ENCODE assay signal across 14 cellular contexts in the genomic region with DNA sequence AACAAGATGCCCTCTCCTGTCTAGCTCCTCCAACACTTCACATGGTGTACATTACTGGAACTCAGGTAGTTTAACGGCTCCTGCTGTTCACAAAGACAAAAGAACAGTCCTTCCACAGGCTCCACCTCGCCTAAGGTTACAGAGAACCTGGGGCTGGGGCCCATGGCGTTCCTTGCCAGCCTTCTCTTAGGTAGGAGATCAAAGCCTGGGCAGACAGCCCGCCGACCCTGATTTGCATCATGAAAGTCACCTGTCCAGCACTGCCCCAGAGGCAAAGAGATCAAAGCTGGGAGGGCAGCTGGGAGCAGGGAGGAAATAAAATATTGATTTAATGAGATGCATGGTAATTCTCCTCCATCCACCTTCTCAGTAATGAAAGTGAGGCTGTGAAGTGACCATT.
"Had no signal": no experiment of that assay in that cellular context is flagged by ENCODE, and none has a peak within 500 bp of the region (broad histone marks: within the 10 kb centered on the region; RNA-seq: fewer than 3 reads in every experiment).

No MANE protein-coding gene starts in this region.

- H3K4me3 ChIP-seq: lung, thyroid gland had no signal

- H3K27me3 ChIP-seq: thyroid gland had no signal

- H3K27ac ChIP-seq: thyroid gland had no signal

- H3K36me3 ChIP-seq: thyroid gland had no signal

- H3K9me3 ChIP-seq: thyroid gland had no signal

- ATAC-seq: left lobe of liver; naive thymus-derived CD4-positive, alpha-beta T cell; stimulated activated naive CD8-positive, alpha-beta T cell treated with anti-CD3 and anti-CD28 coated beads, Interleukin-15, Interleukin-2, amounts not matched to agents 100 U/mL and 50 U/mL, for 24 hours; T-helper 17 cell had no signal

- DNase-seq: activated CD4-positive, alpha-beta memory T cell treated with anti-CD3 and anti-CD28 coated beads, Interleukin-2, amount 10 ng/mL, durations not matched to agents 7 days and 5 days; activated CD4-positive, alpha-beta T cell treated with anti-CD3 and anti-CD28 coated beads for 48 hours; activated CD4-positive, CD25-positive, alpha-beta regulatory T cell; activated effector memory CD4-positive, alpha-beta T cell treated with anti-CD3 and anti-CD28 coated beads, Interleukin-2, amount 50 U/mL, for 16 hours; activated naive CD4-positive, alpha-beta T cell treated with anti-CD3 and anti-CD28 coated beads, Interleukin-2, amount 10 ng/mL, durations not matched to agents 7 days and 5 days; kidney; naive thymus-derived CD4-positive, alpha-beta T cell; stimulated activated CD4-positive, alpha-beta T cell treated with anti-CD3 and anti-CD28 coated beads, Interleukin-4, amount 100 ng/mL, for 24 hours; stimulated activated naive CD8-positive, alpha-beta T cell treated with anti-CD3 and anti-CD28 coated beads, Interleukin-15, Interleukin-2, amounts not matched to agents 100 U/mL and 50 U/mL, for 24 hours; substantia nigra; T-helper 17 cell; thyroid gland had no signal
